ENCODE assay signal across 25 cellular contexts in genomic region chr19:54507824-54508223, GRCh38. TPM values are rescaled to one million over a fixed set of nuclear protein-coding genes. Genes with fewer than 3 reads are reported as not detected.
A peak's percentile ranks its signal among the peaks of the same experiment; 100 is the strongest.
DNase-seq lines count a peak whose midpoint lies in the region; ATAC-seq, FAIRE-seq and TF ChIP-seq lines count a peak whose summit lies in the region.
"Had no signal": no experiment of that assay in that cellular context is flagged by ENCODE, and none has a peak within 500 bp of the region (broad histone marks: within the 10 kb centered on the region; RNA-seq: fewer than 3 reads in every experiment).

No MANE protein-coding gene starts in this region.

- no TSS peak for BruUV-seq in Calu3 (replicated peaks; lab: Mats Ljungman, UMichigan)

- no peak overlapping the region for H3K27ac ChIP-seq in BLaER1
- H3K27ac ChIP-seq in small intestine (ENCODE audit: low read depth in 1 of 2, low read length in 1 of 2): no peak overlapping the region
- H3K27ac ChIP-seq: Peyer's patch had no signal

- peaks cover 20% of the 10 kb centered on the region for H3K4me1 Mint-ChIP-seq in Calu3 (ENCODE audit: low read depth, unreplicated experiment)
- peaks cover 25 to 27% of the 10 kb centered on the region in 2 donors for H3K4me1 Mint-ChIP-seq in effector memory CD8-positive, alpha-beta T cell (ENCODE audit: low read depth in 2 of 2)
- H3K4me1 Mint-ChIP-seq: GM23338, H9 had no signal

- H3K36me3 ChIP-seq in BLaER1: no peaks in the 10 kb centered on the region
- H3K36me3 ChIP-seq in small intestine (ENCODE audit: control insufficient read depth in 2 of 2, insufficient read depth in 2 of 2, low read length in 2 of 2): no peaks in the 10 kb centered on the region
- H3K36me3 ChIP-seq: BE2C, Peyer's patch had no signal

- DNase-seq in Calu3 (peak; percentile 8), small intestine (peak; percentile 6)
- DNase-seq in effector memory CD8-positive, alpha-beta T cell: no peak
- DNase-seq: BE2C; CD4-positive, alpha-beta T cell; GF-D8; H9; KG1; NCI-H1092; NCI-H1417 treated with DMSO at 0.1 percent for 48 hours; NCI-H1694 treated with DMSO at 0.1 percent for 48 hours; NCI-H2081; NCI-H2227 treated with DMSO at 0.1 percent for 48 hours; NCI-H510A; NCI-H69; OCI-M1; Peyer's patch; SHP77 treated with DMSO at 0.1 percent for 48 hours; T-helper 17 cell had no signal

- no peak for ATAC-seq in effector memory CD8-positive, alpha-beta T cell (replicated peaks)
- ATAC-seq in GM18867 (IDR thresholded peaks at IDR 0.05; ENCODE audit: unreplicated experiment) (no peak), GM18907 (IDR thresholded peaks at IDR 0.05; ENCODE audit: unreplicated experiment) (no peak), GM21737 (IDR thresholded peaks at IDR 0.05; ENCODE audit: unreplicated experiment) (no peak)
- ATAC-seq: GM23338 had no signal

- no peaks in the 10 kb centered on the region for H4K20me1 ChIP-seq in BLaER1

- H3K4me3 Mint-ChIP-seq in Calu3 (ENCODE audit: low read depth, unreplicated experiment): no peak overlapping the region
- H3K4me3 Mint-ChIP-seq in effector memory CD8-positive, alpha-beta T cell: peak overlapping the region; percentile 65 to 78
- H3K4me3 Mint-ChIP-seq: CD4-positive, alpha-beta T cell; GM23338; H9; T-helper 17 cell had no signal

- CTCF ChIA-PET in Calu3 (lab: Charles Lee): no interaction called here

- 26 to 51% (median 32%) methylated on average over 12 of the region's 12 CpGs for WGBS in small intestine, 3 donors

- H3K9me3 ChIP-seq in BLaER1 (no peaks in the 10 kb centered on the region), small intestine (ENCODE audit: control insufficient read depth, low read depth) (no peaks in the 10 kb centered on the region)
- H3K9me3 ChIP-seq: BE2C, Peyer's patch had no signal

- no peak for FAIRE-seq in small intestine (lab: Jason Lieb, UNC)
- FAIRE-seq: HTR-8/SVneo had no signal

- H3K27ac Mint-ChIP-seq in Calu3 (ENCODE audit: unreplicated experiment): no peak overlapping the region
- peak overlapping the region; percentile 54 to 81 for H3K27ac Mint-ChIP-seq in effector memory CD8-positive, alpha-beta T cell
- H3K27ac Mint-ChIP-seq: CD4-positive, alpha-beta T cell; GM23338; H9; T-helper 17 cell had no signal

- H3K27me3 ChIP-seq in BLaER1 (no peaks in the 10 kb centered on the region), small intestine (ENCODE audit: control insufficient read depth in 2 of 2, insufficient read depth in 2 of 2, low read length in 2 of 2) (no peaks in the 10 kb centered on the region)
- H3K27me3 ChIP-seq: Peyer's patch had no signal

- no peak overlapping the region for H3K9ac ChIP-seq in BLaER1

- H3K27me3 Mint-ChIP-seq in Calu3 (ENCODE audit: unreplicated experiment): peaks cover 70% of the 10 kb centered on the region
- H3K27me3 Mint-ChIP-seq in effector memory CD8-positive, alpha-beta T cell: peaks cover 8 to 28% of the 10 kb centered on the region in 2 donors

- peaks cover 8% of the 10 kb centered on the region for H3K36me3 Mint-ChIP-seq in Calu3 (ENCODE audit: insufficient read depth, unreplicated experiment)
- H3K36me3 Mint-ChIP-seq in effector memory CD8-positive, alpha-beta T cell (ENCODE audit: insufficient read depth): peaks cover under 1% of the 10 kb centered on the region

- intact Hi-C loops in Calu3 (cut with micrococcal nuclease; ENCODE audit: unreplicated experiment): no loop called here

- H3K4me3 ChIP-seq in BLaER1: no peak overlapping the region
- no peak overlapping the region for H3K4me3 ChIP-seq in small intestine (ENCODE audit: low read depth in 1 of 2, low read length in 2 of 2)
- H3K4me3 ChIP-seq: GM23338, Peyer's patch had no signal

- peak overlapping the region; percentile 60 for H3K4me2 ChIP-seq in BLaER1
- H3K4me2 ChIP-seq: GM23338 had no signal

- H3K9me3 Mint-ChIP-seq in Calu3 (ENCODE audit: low read depth, unreplicated experiment): peaks cover 2% of the 10 kb centered on the region
- no peaks in the 10 kb centered on the region for H3K9me3 Mint-ChIP-seq in effector memory CD8-positive, alpha-beta T cell
- H3K9me3 Mint-ChIP-seq: CD4-positive, alpha-beta T cell had no signal

- TF ChIP-seq CTCF in Calu3 (IDR thresholded peaks at IDR 0.05; ENCODE audit: unreplicated experiment): no peak

- H3K4me1 ChIP-seq in BLaER1 (peaks cover 32% of the 10 kb centered on the region), small intestine (ENCODE audit: control insufficient read depth in 2 of 2, insufficient read depth in 1 of 2, low read depth in 1 of 2, low read length in 1 of 2) (no peaks in the 10 kb centered on the region)
- H3K4me1 ChIP-seq: BE2C, Peyer's patch had no signal

RNA-seq across cellular contexts. Expression of gene LAIR2, which starts 5.2 kb away (rescaled TPM):
- total RNA-seq in Calu3 (2022): not detected in 2 replicates
- polyA plus RNA-seq in small intestine: under 1 TPM in 1 of 3 donors, not detected in 2; 0.33 TPM
- total RNA-seq: GM23338, H9, Peyer's patch had no signal
- polyA plus RNA-seq: GM23338 had no signal

RNA-seq across cellular contexts. Expression of gene CDC42EP5, which starts 34.7 kb away (rescaled TPM):
- 12.9 and 19.7 TPM in 2 replicates for total RNA-seq in Calu3 (2022)
- polyA plus RNA-seq in small intestine: 100 to 1,000 TPM; 131 to 176 (median 151) TPM
- total RNA-seq: CD4-positive, alpha-beta T cell; T-helper 17 cell had no signal

RNA-seq across cellular contexts. Expression of gene LENG9, which starts 44.2 kb away (rescaled TPM):
- 14.7 and 16.4 TPM in 2 replicates for total RNA-seq in Calu3 (2022)
- 10 to 100 TPM in 1 of 3 donors, 1 to 10 TPM in 2; 8.7 to 14.1 (median 9.2) TPM for polyA plus RNA-seq in small intestine

RNA-seq across cellular contexts. Expression of gene LENG8, which starts 58.8 kb away (rescaled TPM):
- total RNA-seq in Calu3 (2022): 256 and 267 TPM in 2 replicates
- polyA plus RNA-seq in small intestine: 10 to 100 TPM; 51.6 to 92.8 (median 81.5) TPM

Comparison
In these comparisons a context has a peak if more than half of its experiments do, and no peak if none do; other contexts are left out.
1. DNase-seq: peak in Calu3 (single experiment) and small intestine (single experiment); none in effector memory CD8-positive, alpha-beta T cell (0 of 3).